Comparison of ENCODE assay signal across 1 cellular context in the genomic region with DNA sequence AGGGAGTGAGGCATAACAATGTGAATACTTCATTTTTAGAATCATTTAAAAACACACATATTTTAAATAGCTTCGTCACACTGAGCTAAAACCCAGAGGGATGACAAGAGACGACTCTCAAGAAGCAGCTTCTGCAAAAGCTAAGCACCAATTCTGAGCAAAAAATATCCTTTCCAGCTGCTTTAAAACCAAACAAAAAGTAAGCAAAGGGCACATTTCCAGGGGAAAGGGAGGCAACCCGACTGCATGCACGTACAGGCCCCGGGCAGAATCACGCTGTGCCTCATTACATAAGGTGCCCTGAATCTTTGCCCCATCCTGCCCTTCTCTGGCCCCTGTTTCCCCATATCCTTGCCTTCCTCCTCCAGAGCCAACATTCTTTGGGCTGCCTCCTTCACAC.
TF ChIP-seq lines count a peak whose summit lies in the region.

No MANE protein-coding gene starts in this region.

TF ChIP-seq in GM23338, 12 proteins besides CTCF, POLR2A, EP300 and RAD21 (continued from another document):
- TF ChIP-seq, protein P1, sequence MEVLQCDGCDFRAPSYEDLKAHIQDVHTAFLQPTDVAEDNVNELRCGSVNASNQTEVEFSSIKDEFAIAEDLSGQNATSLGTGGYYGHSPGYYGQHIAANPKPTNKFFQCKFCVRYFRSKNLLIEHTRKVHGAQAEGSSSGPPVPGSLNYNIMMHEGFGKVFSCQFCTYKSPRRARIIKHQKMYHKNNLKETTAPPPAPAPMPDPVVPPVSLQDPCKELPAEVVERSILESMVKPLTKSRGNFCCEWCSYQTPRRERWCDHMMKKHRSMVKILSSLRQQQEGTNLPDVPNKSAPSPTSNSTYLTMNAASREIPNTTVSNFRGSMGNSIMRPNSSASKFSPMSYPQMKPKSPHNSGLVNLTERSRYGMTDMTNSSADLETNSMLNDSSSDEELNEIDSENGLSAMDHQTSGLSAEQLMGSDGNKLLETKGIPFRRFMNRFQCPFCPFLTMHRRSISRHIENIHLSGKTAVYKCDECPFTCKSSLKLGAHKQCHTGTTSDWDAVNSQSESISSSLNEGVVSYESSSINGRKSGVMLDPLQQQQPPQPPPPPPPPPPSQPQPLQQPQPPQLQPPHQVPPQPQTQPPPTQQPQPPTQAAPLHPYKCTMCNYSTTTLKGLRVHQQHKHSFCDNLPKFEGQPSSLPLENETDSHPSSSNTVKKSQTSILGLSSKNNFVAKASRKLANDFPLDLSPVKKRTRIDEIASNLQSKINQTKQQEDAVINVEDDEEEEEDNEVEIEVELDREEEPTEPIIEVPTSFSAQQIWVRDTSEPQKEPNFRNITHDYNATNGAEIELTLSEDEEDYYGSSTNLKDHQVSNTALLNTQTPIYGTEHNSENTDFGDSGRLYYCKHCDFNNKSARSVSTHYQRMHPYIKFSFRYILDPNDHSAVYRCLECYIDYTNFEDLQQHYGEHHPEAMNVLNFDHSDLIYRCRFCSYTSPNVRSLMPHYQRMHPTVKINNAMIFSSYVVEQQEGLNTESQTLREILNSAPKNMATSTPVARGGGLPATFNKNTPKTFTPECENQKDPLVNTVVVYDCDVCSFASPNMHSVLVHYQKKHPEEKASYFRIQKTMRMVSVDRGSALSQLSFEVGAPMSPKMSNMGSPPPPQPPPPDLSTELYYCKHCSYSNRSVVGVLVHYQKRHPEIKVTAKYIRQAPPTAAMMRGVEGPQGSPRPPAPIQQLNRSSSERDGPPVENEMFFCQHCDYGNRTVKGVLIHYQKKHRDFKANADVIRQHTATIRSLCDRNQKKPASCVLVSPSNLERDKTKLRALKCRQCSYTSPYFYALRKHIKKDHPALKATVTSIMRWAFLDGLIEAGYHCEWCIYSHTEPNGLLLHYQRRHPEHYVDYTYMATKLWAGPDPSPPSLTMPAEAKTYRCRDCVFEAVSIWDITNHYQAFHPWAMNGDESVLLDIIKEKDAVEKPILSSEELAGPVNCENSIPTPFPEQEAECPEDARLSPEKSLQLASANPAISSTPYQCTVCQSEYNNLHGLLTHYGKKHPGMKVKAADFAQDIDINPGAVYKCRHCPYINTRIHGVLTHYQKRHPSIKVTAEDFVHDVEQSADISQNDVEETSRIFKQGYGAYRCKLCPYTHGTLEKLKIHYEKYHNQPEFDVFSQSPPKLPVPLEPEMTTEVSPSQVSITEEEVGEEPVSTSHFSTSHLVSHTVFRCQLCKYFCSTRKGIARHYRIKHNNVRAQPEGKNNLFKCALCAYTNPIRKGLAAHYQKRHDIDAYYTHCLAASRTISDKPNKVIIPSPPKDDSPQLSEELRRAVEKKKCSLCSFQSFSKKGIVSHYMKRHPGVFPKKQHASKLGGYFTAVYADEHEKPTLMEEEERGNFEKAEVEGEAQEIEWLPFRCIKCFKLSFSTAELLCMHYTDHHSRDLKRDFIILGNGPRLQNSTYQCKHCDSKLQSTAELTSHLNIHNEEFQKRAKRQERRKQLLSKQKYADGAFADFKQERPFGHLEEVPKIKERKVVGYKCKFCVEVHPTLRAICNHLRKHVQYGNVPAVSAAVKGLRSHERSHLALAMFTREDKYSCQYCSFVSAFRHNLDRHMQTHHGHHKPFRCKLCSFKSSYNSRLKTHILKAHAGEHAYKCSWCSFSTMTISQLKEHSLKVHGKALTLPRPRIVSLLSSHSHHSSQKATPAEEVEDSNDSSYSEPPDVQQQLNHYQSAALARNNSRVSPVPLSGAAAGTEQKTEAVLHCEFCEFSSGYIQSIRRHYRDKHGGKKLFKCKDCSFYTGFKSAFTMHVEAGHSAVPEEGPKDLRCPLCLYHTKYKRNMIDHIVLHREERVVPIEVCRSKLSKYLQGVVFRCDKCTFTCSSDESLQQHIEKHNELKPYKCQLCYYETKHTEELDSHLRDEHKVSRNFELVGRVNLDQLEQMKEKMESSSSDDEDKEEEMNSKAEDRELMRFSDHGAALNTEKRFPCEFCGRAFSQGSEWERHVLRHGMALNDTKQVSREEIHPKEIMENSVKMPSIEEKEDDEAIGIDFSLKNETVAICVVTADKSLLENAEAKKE (CRISPR knock-in tag; IDR thresholded peaks at IDR 0.05): no peak
- TF ChIP-seq JUNB (IDR thresholded peaks at IDR 0.05; ENCODE audit: unreplicated experiment): no peak
- no peak for TF ChIP-seq NANOG (IDR thresholded peaks at IDR 0.05; ENCODE audit: borderline replicate concordance)
